In the genomic region with DNA sequence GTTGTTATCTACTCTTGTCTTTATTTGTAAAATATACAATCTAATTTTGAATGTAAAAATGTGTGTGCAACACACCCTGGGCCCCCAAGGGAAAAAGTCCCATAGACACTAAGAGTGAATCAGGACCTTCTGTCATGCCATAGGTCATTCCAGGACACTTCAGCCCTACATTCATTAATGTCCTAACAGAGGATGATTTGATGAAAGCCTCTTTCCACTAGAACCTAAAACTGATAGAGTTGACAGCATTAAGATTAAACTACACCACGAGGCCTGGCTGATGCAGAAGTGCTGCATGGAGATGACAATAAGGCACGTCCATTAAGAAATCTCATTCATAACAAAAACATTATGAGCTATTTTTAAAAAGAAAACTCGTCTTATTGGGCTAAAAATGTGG, we compare ENCODE assay signal across 24 cellular contexts.
"Had no signal": no experiment of that assay in that cellular context is flagged by ENCODE, and none has a peak within 500 bp of the region (broad histone marks: within the 10 kb centered on the region; RNA-seq: fewer than 3 reads in every experiment).

No MANE protein-coding gene starts in this region.

- H3K9me3 ChIP-seq: pancreas, prostate gland, testis, upper lobe of right lung, vagina had no signal

- H3K9me3 Mint-ChIP-seq: endodermal cell; neural progenitor cell; stimulated activated naive CD8-positive, alpha-beta T cell treated with anti-CD3 and anti-CD28 coated beads, Interleukin-15, amount 100 ng/mL, for 72 hours had no signal

- H3K36me3 Mint-ChIP-seq: neural progenitor cell had no signal

- H3K27ac ChIP-seq: coronary artery, hepatocyte, neural progenitor cell, pancreas, prostate gland, testis, tibial nerve, upper lobe of right lung, vagina had no signal

- DNase-seq: effector CD4-positive, alpha-beta T cell; endodermal cell; erythroblast; foreskin melanocyte; head of caudate nucleus; left colon; mammary epithelial cell; naive thymus-derived CD8-positive, alpha-beta T cell; nucleus accumbens; pancreas; stimulated activated CD4-positive, alpha-beta T cell treated with anti-CD3 and anti-CD28 coated beads, Interleukin-2, amount 100 ng/mL, for 24 hours; stimulated activated CD4-positive, alpha-beta T cell treated with anti-CD3 and anti-CD28 coated beads, Interleukin-4, amount 100 ng/mL, for 4 hours; stimulated activated naive B cell treated with anti-CD40 and anti-IgM and Interleukin-4, amounts not matched to agents 10 μg/mL and 1 μg/mL and 100 μg/mL, for 72 hours; stimulated activated naive CD8-positive, alpha-beta T cell treated with anti-CD3 and anti-CD28 coated beads, Interleukin-15, amount 100 ng/mL, for 72 hours; testis; upper lobe of right lung had no signal

- H3K4me1 Mint-ChIP-seq: endodermal cell; naive thymus-derived CD8-positive, alpha-beta T cell; stimulated activated naive B cell treated with anti-CD40 and anti-IgM and Interleukin-4, amounts not matched to agents 10 μg/mL and 1 μg/mL and 100 μg/mL, for 72 hours; stimulated activated naive CD8-positive, alpha-beta T cell treated with anti-CD3 and anti-CD28 coated beads, Interleukin-15, amount 100 ng/mL, for 72 hours had no signal

- H3K4me3 Mint-ChIP-seq: endodermal cell; naive thymus-derived CD8-positive, alpha-beta T cell; neural progenitor cell; stimulated activated naive B cell treated with anti-CD40 and anti-IgM and Interleukin-4, amounts not matched to agents 10 μg/mL and 1 μg/mL and 100 μg/mL, for 72 hours; stimulated activated naive CD8-positive, alpha-beta T cell treated with anti-CD3 and anti-CD28 coated beads, Interleukin-15, amount 100 ng/mL, for 72 hours had no signal

- H3K79me2 ChIP-seq: hepatocyte had no signal

- H3K27me3 ChIP-seq: hepatocyte, neural progenitor cell, pancreas, testis, tibial nerve, upper lobe of right lung, vagina had no signal

- H3K4me2 ChIP-seq: hepatocyte, neural progenitor cell had no signal

- H3K27me3 Mint-ChIP-seq: stimulated activated naive CD8-positive, alpha-beta T cell treated with anti-CD3 and anti-CD28 coated beads, Interleukin-15, amount 100 ng/mL, for 72 hours had no signal

- H3K4me3 ChIP-seq: coronary artery, hepatocyte, neural progenitor cell, pancreas, prostate gland, skin epidermis, testis, tibial nerve, upper lobe of right lung, vagina had no signal

- H3K9ac ChIP-seq: neural progenitor cell had no signal

- H2AFZ ChIP-seq: hepatocyte, neural progenitor cell had no signal

- H3K4me1 ChIP-seq: neural progenitor cell, pancreas, prostate gland, testis, upper lobe of right lung, vagina had no signal

- H3K27ac Mint-ChIP-seq: endodermal cell; naive thymus-derived CD8-positive, alpha-beta T cell; stimulated activated naive B cell treated with anti-CD40 and anti-IgM and Interleukin-4, amounts not matched to agents 10 μg/mL and 1 μg/mL and 100 μg/mL, for 72 hours; stimulated activated naive CD8-positive, alpha-beta T cell treated with anti-CD3 and anti-CD28 coated beads, Interleukin-15, amount 100 ng/mL, for 72 hours had no signal

- ATAC-seq: left colon; naive thymus-derived CD8-positive, alpha-beta T cell; pancreas; sciatic nerve; stimulated activated naive B cell treated with anti-CD40 and anti-IgM and Interleukin-4, amounts not matched to agents 10 μg/mL and 1 μg/mL and 100 μg/mL, for 72 hours; stimulated activated naive CD8-positive, alpha-beta T cell treated with anti-CD3 and anti-CD28 coated beads, Interleukin-15, amount 100 ng/mL, for 72 hours had no signal

- H3K36me3 ChIP-seq: neural progenitor cell, pancreas, prostate gland, tibial nerve, upper lobe of right lung, vagina had no signal
